ENCODE assay signal across 17 cellular contexts in genomic region chr3:60856299-60857046, GRCh38.
DNase-seq lines count a peak whose midpoint lies in the region; ATAC-seq and TF ChIP-seq lines count a peak whose summit lies in the region.
"Had no signal": no experiment of that assay in that cellular context is flagged by ENCODE, and none has a peak within 500 bp of the region (broad histone marks: within the 10 kb centered on the region; RNA-seq: fewer than 3 reads in every experiment).

No MANE protein-coding gene starts in this region.

- no peak overlapping the region for H3K4me3 ChIP-seq in heart right ventricle
- H3K4me3 ChIP-seq: GM23338 had no signal

- H3K36me3 ChIP-seq in heart right ventricle, result no peaks in the 10 kb centered on the region

- H3K27ac ChIP-seq in heart right ventricle, result no peak overlapping the region

- H3K9me3 Mint-ChIP-seq in CD14-positive monocyte (peaks cover 6 to 14% (median 7%) of the 10 kb centered on the region in 7 donors), progenitor cell of endocrine pancreas (ENCODE audit: low read depth) (peaks cover 3% of the 10 kb centered on the region)
- peaks cover 43% of the 10 kb centered on the region for H3K9me3 Mint-ChIP-seq in dendritic cell treated with granulocyte-macrophage colony-stimulating factor and Interleukin-4, amounts not matched to agents 40 ng/mL and 50 ng/mL, for 4 days

- peaks cover 0 to 16% (median 0%) of the 10 kb centered on the region in 9 donors for H3K4me1 ChIP-seq in heart right ventricle

- H3K27me3 Mint-ChIP-seq in CD14-positive monocyte (ENCODE audit: low read depth in 3 of 3) (no peaks in the 10 kb centered on the region), progenitor cell of endocrine pancreas (no peaks in the 10 kb centered on the region)
- H3K27me3 Mint-ChIP-seq in dendritic cell treated with granulocyte-macrophage colony-stimulating factor and Interleukin-4, amounts not matched to agents 40 ng/mL and 50 ng/mL, for 4 days, result no peaks in the 10 kb centered on the region

- H3K4me1 Mint-ChIP-seq in CD14-positive monocyte (peaks cover 42% of the 10 kb centered on the region), progenitor cell of endocrine pancreas (ENCODE audit: low read depth) (no peaks in the 10 kb centered on the region)
- peaks cover 37% of the 10 kb centered on the region for H3K4me1 Mint-ChIP-seq in dendritic cell treated with granulocyte-macrophage colony-stimulating factor and Interleukin-4, amounts not matched to agents 40 ng/mL and 50 ng/mL, for 4 days (ENCODE audit: low read depth)
- H3K4me1 Mint-ChIP-seq: GM23338 had no signal

- DNase-seq in CD14-positive monocyte (ENCODE audit: low spot score), result no peak
- peak; percentile 94 for DNase-seq in MV-4-11 (lab: John Stamatoyannopoulos, UW)
- peak; percentile 3 for DNase-seq in RPMI7951 (ENCODE audit: low read depth)
- no peak for DNase-seq in heart right ventricle
- no peak for DNase-seq in mesenteric fat pad (ENCODE audit: low spot score)
- DNase-seq in progenitor cell of endocrine pancreas (ENCODE audit: low spot score, unreplicated experiment), result no peak
- DNase-seq: DMS79, HCEC 1CT, NCI-H1417 treated with DMSO at 0.1 percent for 48 hours, NCI-H187 treated with DMSO at 0.1 percent for 48 hours, NCI-H226, NCI-H524, Right ventricle myocardium superior, SK-N-SH had no signal

- intact Hi-C loops in CD14-positive monocyte (cut with micrococcal nuclease) (no loop called here), heart right ventricle (cut with DNase I) (no loop called here)
- intact Hi-C loops in dendritic cell treated with granulocyte-macrophage colony-stimulating factor and Interleukin-4, amounts not matched to agents 40 ng/mL and 50 ng/mL, for 4 days (cut with micrococcal nuclease), result no loop called here

- 83 to 86% methylated on average over 4 of the region's 4 CpGs for WGBS in heart right ventricle, 2 donors

- H3K27ac Mint-ChIP-seq in CD14-positive monocyte, result peak overlapping the region; percentile 0 to 85 (median 59)
- peak overlapping the region; percentile 21 for H3K27ac Mint-ChIP-seq in dendritic cell treated with granulocyte-macrophage colony-stimulating factor and Interleukin-4, amounts not matched to agents 40 ng/mL and 50 ng/mL, for 4 days
- H3K27ac Mint-ChIP-seq in progenitor cell of endocrine pancreas, result no peak overlapping the region
- H3K27ac Mint-ChIP-seq: GM23338 had no signal

- TF ChIP-seq CTCF in CD14-positive monocyte (IDR thresholded peaks at IDR 0.05), result no peak
- TF ChIP-seq CTCF in heart right ventricle (IDR thresholded peaks at IDR 0.05), result no peak
- no peak for TF ChIP-seq CTCF in progenitor cell of endocrine pancreas (IDR thresholded peaks at IDR 0.05; ENCODE audit: unreplicated experiment)

- H3K36me3 Mint-ChIP-seq in CD14-positive monocyte, result peaks cover 2 to 4% of the 10 kb centered on the region in 2 donors
- H3K36me3 Mint-ChIP-seq in dendritic cell treated with granulocyte-macrophage colony-stimulating factor and Interleukin-4, amounts not matched to agents 40 ng/mL and 50 ng/mL, for 4 days (ENCODE audit: low read depth), result no peaks in the 10 kb centered on the region
- H3K36me3 Mint-ChIP-seq in progenitor cell of endocrine pancreas (ENCODE audit: insufficient read depth), result no peaks in the 10 kb centered on the region

- no peaks in the 10 kb centered on the region for H3K27me3 ChIP-seq in heart right ventricle

- ATAC-seq in heart right ventricle (no peak), GM19328 (IDR thresholded peaks at IDR 0.05; ENCODE audit: unreplicated experiment) (no peak)
- ATAC-seq: GM23338 had no signal

- H3K9me3 ChIP-seq in heart right ventricle, result peaks cover 0 to 9% (median 0%) of the 10 kb centered on the region in 11 donors
- H3K9me3 ChIP-seq: SK-N-SH had no signal

- no peak overlapping the region for H3K4me3 Mint-ChIP-seq in CD14-positive monocyte
- H3K4me3 Mint-ChIP-seq in dendritic cell treated with granulocyte-macrophage colony-stimulating factor and Interleukin-4, amounts not matched to agents 40 ng/mL and 50 ng/mL, for 4 days, result no peak overlapping the region
- no peak overlapping the region for H3K4me3 Mint-ChIP-seq in progenitor cell of endocrine pancreas (ENCODE audit: low read depth)
- H3K4me3 Mint-ChIP-seq: GM23338 had no signal

Comparison
In these comparisons a context has a peak if more than half of its experiments do, and no peak if none do; other contexts are left out.
1. DNase-seq: peak in MV-4-11 (single experiment) and RPMI7951 (single experiment); none in CD14-positive monocyte (single experiment), heart right ventricle (0 of 2), mesenteric fat pad (single experiment) and progenitor cell of endocrine pancreas (single experiment).